Comparison of ENCODE assay signal across 16 cellular contexts in the genomic region with DNA sequence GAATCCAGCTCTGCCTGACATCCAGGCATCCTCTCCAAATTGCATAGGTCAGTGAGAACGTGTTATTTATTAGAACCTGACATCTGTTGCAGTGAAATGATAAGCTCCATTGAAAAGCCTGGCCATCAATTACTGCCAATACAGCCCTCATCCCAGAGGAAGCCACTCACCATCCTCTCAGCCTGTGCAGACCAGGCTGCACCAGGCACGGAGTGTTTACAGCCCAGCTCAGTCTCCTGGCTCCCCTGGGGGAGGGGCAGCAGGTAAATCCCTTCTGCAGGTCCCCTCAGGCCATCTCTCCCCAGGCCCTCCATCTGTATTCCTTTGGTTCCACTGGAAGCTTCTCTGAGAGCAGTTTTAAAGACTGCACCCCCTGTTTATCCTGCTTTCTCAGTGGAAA.
A peak's percentile ranks its signal among the peaks of the same experiment; 100 is the strongest.
DNase-seq lines count a peak whose midpoint lies in the region; ATAC-seq and TF ChIP-seq lines count a peak whose summit lies in the region.
"Had no signal": no experiment of that assay in that cellular context is flagged by ENCODE, and none has a peak within 500 bp of the region (broad histone marks: within the 10 kb centered on the region; RNA-seq: fewer than 3 reads in every experiment).

No MANE protein-coding gene starts in this region.

- H3K27ac ChIP-seq in GM23338 (ENCODE audit: low read depth) (no peak overlapping the region), hepatocyte (peak overlapping the region; percentile 11), substantia nigra (ENCODE audit: low read depth, low read length, poor library complexity, severe bottlenecking) (peak overlapping the region; percentile 65), testis (no peak overlapping the region)
- H3K27ac ChIP-seq: SK-N-MC had no signal

- peaks cover 5% of the 10 kb centered on the region; the same call in 2 of the 3 replicates for H3K4me1 Mint-ChIP-seq in GM23338

- DNase-seq in GM23338 (ENCODE audit: low spot score) (no peak), NCI-H82 (lab: John Stamatoyannopoulos, UW) (peak; percentile 78), hepatocyte (ENCODE audit: low spot score) (no peak), substantia nigra (lab: John Stamatoyannopoulos, UW) (peak in 11 of 49 donors; percentile 4 to 36 (median 12)), OCI-M1 (lab: John Stamatoyannopoulos, UW) (no peak), testis (no peak)
- DNase-seq in stimulated activated CD4-positive, alpha-beta T cell treated with anti-CD3 and anti-CD28 coated beads, Interleukin-2, amount 100 ng/mL, for 48 hours = no peak
- DNase-seq: Calu3, HCEC 1CT, KG1, NCI-H1092, NCI-H1694, NCI-H446 had no signal

- no peak for TF ChIP-seq POLR2A in testis (IDR thresholded peaks at IDR 0.05)

- TF ChIP-seq CTCF in GM23338 (conservative IDR thresholded peaks at IDR 0.05; ENCODE audit: low read depth in 2 of 2) (no peak), hepatocyte (IDR thresholded peaks at IDR 0.05; ENCODE audit: poor library complexity) (no peak), testis (IDR thresholded peaks at IDR 0.05) (no peak)

- no peaks in the 10 kb centered on the region for H3K9me2 ChIP-seq in GM23338 (ENCODE audit: insufficient read depth)
- no peaks in the 10 kb centered on the region for H3K9me2 ChIP-seq in hepatocyte (replicated peaks; ENCODE audit: insufficient read depth)

- H3K27me3 ChIP-seq in GM23338 (ENCODE audit: insufficient read depth) (no peaks in the 10 kb centered on the region), hepatocyte (no peaks in the 10 kb centered on the region), testis (no peaks in the 10 kb centered on the region)

- H3K27ac Mint-ChIP-seq in GM23338 = no peak overlapping the region

- no peaks in the 10 kb centered on the region for H3F3A ChIP-seq in GM23338 (replicated peaks; ENCODE audit: low read depth)

- H3K36me3 ChIP-seq in GM23338 (ENCODE audit: insufficient read depth) = no peaks in the 10 kb centered on the region; the same call in 1 of the 2 replicates
- H3K36me3 ChIP-seq in hepatocyte (replicated peaks; ENCODE audit: insufficient read depth, low read depth) = no peaks in the 10 kb centered on the region
- H3K36me3 ChIP-seq in testis (ENCODE audit: low read depth, missing control alignments) = no peaks in the 10 kb centered on the region

- no peak overlapping the region for H2AFZ ChIP-seq in GM23338
- no peak overlapping the region for H2AFZ ChIP-seq in hepatocyte

- no peaks in the 10 kb centered on the region; the same call in 2 of the 3 replicates for H3K9me3 Mint-ChIP-seq in GM23338

- 36% methylated on average over 2 of the region's 2 CpGs for WGBS in hepatocyte (ENCODE audit: low lambda C conversion rate, missing lambda C conversion rate)
- WGBS in testis, 2 donors = 65 to 91% methylated on average over 2 of the region's 2 CpGs

- intact Hi-C loops in testis (cut with DNase I; ENCODE audit: low total_unique reads) = no loop called here

- H3K4me3 Mint-ChIP-seq in GM23338 = no peak overlapping the region

- H3K4me2 ChIP-seq in GM23338 = no peak overlapping the region
- no peak overlapping the region for H3K4me2 ChIP-seq in hepatocyte

- H3K9me3 ChIP-seq in hepatocyte (ENCODE audit: low read depth) (peaks cover 5% of the 10 kb centered on the region), testis (no peaks in the 10 kb centered on the region)

- H4K20me1 ChIP-seq in GM23338 (replicated peaks; ENCODE audit: insufficient read depth) (no peaks in the 10 kb centered on the region), hepatocyte (ENCODE audit: insufficient read depth, poor library complexity, severe bottlenecking) (no peaks in the 10 kb centered on the region)

- ATAC-seq in GM23338 = peak; percentile 69
- no peak for ATAC-seq in HG03439 (IDR thresholded peaks at IDR 0.05; ENCODE audit: unreplicated experiment)
- ATAC-seq: GM12878 had no signal

- peaks cover 4% of the 10 kb centered on the region for H3K27me3 Mint-ChIP-seq in GM23338 (ENCODE audit: insufficient read depth, low read depth, poor library complexity)

- no peaks in the 10 kb centered on the region for H3K79me2 ChIP-seq in GM23338 (replicated peaks; ENCODE audit: insufficient read depth)
- H3K79me2 ChIP-seq in hepatocyte = no peaks in the 10 kb centered on the region

- H3K4me1 ChIP-seq in GM23338 (ENCODE audit: insufficient read depth) (no peaks in the 10 kb centered on the region), hepatocyte (ENCODE audit: insufficient read depth) (no peaks in the 10 kb centered on the region), testis (no peaks in the 10 kb centered on the region)

- H3K4me3 ChIP-seq in GM23338 (no peak overlapping the region), hepatocyte (no peak overlapping the region), testis (no peak overlapping the region)
- H3K4me3 ChIP-seq: GM12878, SK-N-MC had no signal

- H3K36me3 Mint-ChIP-seq in GM23338 (ENCODE audit: low read depth) = no peaks in the 10 kb centered on the region; the same call in 2 of the 3 replicates

TF ChIP-seq in GM23338, 12 proteins besides CTCF, POLR2A, EP300 and RAD21 (continues in another document):
- TF ChIP-seq CREB1 (CRISPR knock-in tag; IDR thresholded peaks at IDR 0.05; ENCODE audit: low read depth) (no peak), ZNF114 (CRISPR knock-in tag; IDR thresholded peaks at IDR 0.05) (no peak), POLR2AphosphoS5 (IDR thresholded peaks at IDR 0.05; ENCODE audit: low read depth) (no peak), NANOG (IDR thresholded peaks at IDR 0.05; ENCODE audit: borderline replicate concordance) (no peak), ZNF331 (CRISPR knock-in tag; IDR thresholded peaks at IDR 0.05; ENCODE audit: low read depth) (no peak), JUNB (IDR thresholded peaks at IDR 0.05; ENCODE audit: unreplicated experiment) (no peak), ZNF462 (CRISPR knock-in tag; IDR thresholded peaks at IDR 0.05) (no peak), EZH2phosphoT487 (IDR thresholded peaks at IDR 0.05; ENCODE audit: unreplicated experiment) (no peak)

Comparison
In these comparisons a context has a peak if more than half of its experiments do, and no peak if none do; other contexts are left out.
1. H3K27ac ChIP-seq: peak in hepatocyte (single experiment) and substantia nigra (single experiment); none in GM23338 (single experiment) and testis (0 of 2).